Comparison of ENCODE assay signal across 1 cellular context in the genomic region with DNA sequence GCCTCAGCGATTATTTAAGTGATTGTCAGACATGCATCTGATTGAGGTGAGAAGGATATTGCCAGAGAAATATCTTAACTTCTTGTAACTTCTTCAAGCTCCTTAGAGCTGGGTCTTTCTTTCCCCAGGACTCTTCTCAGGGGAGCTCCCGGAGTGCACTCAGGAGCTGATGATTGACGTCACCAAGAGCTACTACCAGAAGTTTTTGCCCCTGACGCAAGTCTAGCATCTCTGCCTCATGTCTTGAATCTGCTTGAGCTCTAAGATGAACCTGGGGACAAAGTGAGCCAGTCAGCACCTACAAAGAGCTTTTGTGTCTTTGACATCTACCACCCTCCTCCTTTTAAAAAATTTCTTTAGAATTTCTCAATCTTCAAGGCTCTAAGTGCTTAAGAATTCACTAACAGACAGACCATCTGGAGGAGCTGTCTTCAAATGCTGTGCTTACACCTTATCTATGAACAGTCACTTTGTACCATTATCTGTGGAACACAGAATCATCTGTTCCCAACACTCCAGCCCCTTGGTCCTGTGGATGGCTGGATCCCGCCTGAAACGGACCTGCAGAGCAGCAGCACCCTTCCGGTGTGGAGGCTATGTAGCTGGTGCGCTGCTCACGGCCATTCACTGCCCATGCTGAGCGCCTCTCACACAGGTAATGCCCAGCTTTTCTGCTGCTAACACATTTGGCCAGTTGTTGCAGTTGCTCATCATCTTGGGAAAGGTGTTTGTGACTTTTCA.
TF ChIP-seq lines count a peak whose summit lies in the region.

No MANE protein-coding gene starts in this region.

TF ChIP-seq in K562, 482 proteins besides CTCF, POLR2A, EP300 and RAD21 (continued from another document):
- TF ChIP-seq, protein P1, sequence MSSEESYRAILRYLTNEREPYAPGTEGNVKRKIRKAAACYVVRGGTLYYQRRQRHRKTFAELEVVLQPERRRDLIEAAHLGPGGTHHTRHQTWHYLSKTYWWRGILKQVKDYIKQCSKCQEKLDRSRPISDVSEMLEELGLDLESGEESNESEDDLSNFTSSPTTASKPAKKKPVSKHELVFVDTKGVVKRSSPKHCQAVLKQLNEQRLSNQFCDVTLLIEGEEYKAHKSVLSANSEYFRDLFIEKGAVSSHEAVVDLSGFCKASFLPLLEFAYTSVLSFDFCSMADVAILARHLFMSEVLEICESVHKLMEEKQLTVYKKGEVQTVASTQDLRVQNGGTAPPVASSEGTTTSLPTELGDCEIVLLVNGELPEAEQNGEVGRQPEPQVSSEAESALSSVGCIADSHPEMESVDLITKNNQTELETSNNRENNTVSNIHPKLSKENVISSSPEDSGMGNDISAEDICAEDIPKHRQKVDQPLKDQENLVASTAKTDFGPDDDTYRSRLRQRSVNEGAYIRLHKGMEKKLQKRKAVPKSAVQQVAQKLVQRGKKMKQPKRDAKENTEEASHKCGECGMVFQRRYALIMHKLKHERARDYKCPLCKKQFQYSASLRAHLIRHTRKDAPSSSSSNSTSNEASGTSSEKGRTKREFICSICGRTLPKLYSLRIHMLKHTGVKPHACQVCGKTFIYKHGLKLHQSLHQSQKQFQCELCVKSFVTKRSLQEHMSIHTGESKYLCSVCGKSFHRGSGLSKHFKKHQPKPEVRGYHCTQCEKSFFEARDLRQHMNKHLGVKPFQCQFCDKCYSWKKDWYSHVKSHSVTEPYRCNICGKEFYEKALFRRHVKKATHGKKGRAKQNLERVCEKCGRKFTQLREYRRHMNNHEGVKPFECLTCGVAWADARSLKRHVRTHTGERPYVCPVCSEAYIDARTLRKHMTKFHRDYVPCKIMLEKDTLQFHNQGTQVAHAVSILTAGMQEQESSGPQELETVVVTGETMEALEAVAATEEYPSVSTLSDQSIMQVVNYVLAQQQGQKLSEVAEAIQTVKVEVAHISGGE (CRISPR knock-in tag; IDR thresholded peaks at IDR 0.05), result peak in 2 of 3 experiments; percentile 61 to 94; a peak in 4 of 6 replicates
- TF ChIP-seq POLR2AphosphoS5 (IDR thresholded peaks at IDR 0.05; ENCODE audit: control insufficient read depth, insufficient read depth, low read depth, low read length) (peak; percentile 92), ETV1 (tag; conservative IDR thresholded peaks at IDR 0.05; ENCODE audit: low read depth) (0 out of 2 replicates have a peak, but pooled peaks have one; percentile 31), NRF1 (conservative IDR thresholded peaks at IDR 0.05 in 1 of 2, IDR thresholded peaks at IDR 0.05 in 1 of 2) (peak in 1 of 2 experiments; percentile 40; a peak in 2 of 4 replicates), NR2F6 (CRISPR knock-in tag; IDR thresholded peaks at IDR 0.05) (no peak), SMAD4 (CRISPR knock-in tag; conservative IDR thresholded peaks at IDR 0.05) (peak; percentile 93), HNRNPLL (IDR thresholded peaks at IDR 0.05; ENCODE audit: low read depth, low read length, poor library complexity, severe bottlenecking) (no peak), ETV5 (CRISPR knock-in tag; IDR thresholded peaks at IDR 0.05; ENCODE audit: low read depth) (peak; percentile 64), BRCA1 (IDR thresholded peaks at IDR 0.05) (no peak), BRCA1 (CRISPR knock-in tag; IDR thresholded peaks at IDR 0.05) (no peak), ATF1 (CRISPR knock-in tag; IDR thresholded peaks at IDR 0.05) (no peak), ATF1 (tag; IDR thresholded peaks at IDR 0.05) (peak; percentile 70), KDM4B (IDR thresholded peaks at IDR 0.05; ENCODE audit: borderline replicate concordance in 2 of 2, low read depth in 1 of 2) (no peak), NCOR1 (IDR thresholded peaks at IDR 0.05) (peak; percentile 94), FOXP1 (CRISPR knock-in tag; IDR thresholded peaks at IDR 0.05) (no peak)
- TF ChIP-seq, protein P2, sequence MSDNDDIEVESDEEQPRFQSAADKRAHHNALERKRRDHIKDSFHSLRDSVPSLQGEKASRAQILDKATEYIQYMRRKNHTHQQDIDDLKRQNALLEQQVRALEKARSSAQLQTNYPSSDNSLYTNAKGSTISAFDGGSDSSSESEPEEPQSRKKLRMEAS (CRISPR knock-in tag; IDR thresholded peaks at IDR 0.05), result peak; percentile 34; the same call in 1 of the 2 replicates
TF ChIP-seq in K562: peak in this region for 72.
